ENCODE assay signal across 8 cellular contexts in the genomic region with DNA sequence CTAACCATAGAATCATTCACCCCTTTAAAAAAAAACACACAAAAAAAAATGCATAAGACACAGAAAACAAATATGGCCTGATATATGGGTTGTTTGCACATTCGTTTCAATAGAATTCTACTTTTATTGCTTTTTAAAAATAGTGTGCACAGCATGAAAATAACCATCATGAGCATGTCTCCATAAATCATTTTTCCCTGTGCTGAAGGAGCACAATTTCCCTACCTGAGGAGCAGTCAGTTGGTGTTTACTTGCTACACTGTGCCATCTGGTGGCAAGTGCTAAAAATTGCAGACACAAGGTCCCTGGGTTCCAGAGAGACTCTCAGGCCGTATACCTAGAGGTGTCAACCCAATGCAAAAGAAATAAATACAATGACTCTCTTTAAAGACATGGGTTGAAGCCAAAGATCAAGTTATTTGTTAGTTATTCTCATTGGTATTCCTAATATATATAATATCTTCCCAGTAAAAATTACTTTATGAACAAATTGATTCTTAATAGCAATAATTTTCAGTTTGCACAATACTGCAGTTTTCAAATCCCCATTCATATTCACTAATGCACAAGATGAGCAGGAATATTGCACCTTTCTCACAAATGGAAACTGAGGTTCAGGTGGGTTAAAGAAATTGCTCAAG.
DNase-seq lines count a peak whose midpoint lies in the region; ATAC-seq and TF ChIP-seq lines count a peak whose summit lies in the region.

No MANE protein-coding gene starts in this region.

- CTCF ChIA-PET in activated CD8-positive, alpha-beta T cell treated with anti-CD3 and anti-CD28 coated beads, Interleukin-2, amount 10 ng/mL, durations not matched to agents 7 days and 5 days (lab: Charles Lee) = interaction anchor here (0.8 to 0.9 kb wide), 2 partner anchors 1243 to 1329 kb away, joined by 3 to 4 read pairs; no protein-coding TSS in a partner anchor

- intact Hi-C loops in activated T-helper 2 cell treated with anti-CD3 and anti-CD28 coated beads, Interferon-gamma antibody, Interleukin-2, Interleukin-4, amounts not matched to agents 10 μg/mL and 5 μg/mL and 100 μg/mL, durations not matched to agents 14 hours and 24 hours and 36 hours (cut with micrococcal nuclease) = no loop called here

- POLR2A ChIA-PET in activated CD8-positive, alpha-beta T cell treated with anti-CD3 and anti-CD28 coated beads, Interleukin-2, amount 10 ng/mL, durations not matched to agents 7 days and 5 days (lab: Charles Lee) = no interaction called here

- DNase-seq in CD1c-positive myeloid dendritic cell (ENCODE audit: extremely low spot score) (peak; percentile 11), GM13977 (ENCODE audit: low spot score) (peak; percentile 1), NCI-H1048 (lab: John Stamatoyannopoulos, UW) (peak; percentile 62), islet precursor cell (peak; percentile 65), NCI-H345 (lab: John Stamatoyannopoulos, UW) (no peak)
- DNase-seq in activated CD8-positive, alpha-beta T cell treated with anti-CD3 and anti-CD28 coated beads, Interleukin-2, amount 10 ng/mL, durations not matched to agents 7 days and 5 days = peak; percentile 31
- DNase-seq in activated T-helper 2 cell treated with anti-CD3 and anti-CD28 coated beads, Interferon-gamma antibody, Interleukin-2, Interleukin-4, amounts not matched to agents 10 μg/mL and 5 μg/mL and 100 μg/mL, durations not matched to agents 14 hours and 24 hours and 36 hours (ENCODE audit: low spot score) = no peak

- no peaks in the 10 kb centered on the region for H3K4me1 Mint-ChIP-seq in activated CD8-positive, alpha-beta T cell treated with anti-CD3 and anti-CD28 coated beads, Interleukin-2, amount 10 ng/mL, durations not matched to agents 7 days and 5 days (ENCODE audit: low read depth)
- no peaks in the 10 kb centered on the region for H3K4me1 Mint-ChIP-seq in activated T-helper 2 cell treated with anti-CD3 and anti-CD28 coated beads, Interferon-gamma antibody, Interleukin-2, Interleukin-4, amounts not matched to agents 10 μg/mL and 5 μg/mL and 100 μg/mL, durations not matched to agents 14 hours and 24 hours and 36 hours (ENCODE audit: low read depth)

- no peaks in the 10 kb centered on the region for H3K27me3 Mint-ChIP-seq in activated CD8-positive, alpha-beta T cell treated with anti-CD3 and anti-CD28 coated beads, Interleukin-2, amount 10 ng/mL, durations not matched to agents 7 days and 5 days (ENCODE audit: low read depth)
- no peaks in the 10 kb centered on the region for H3K27me3 Mint-ChIP-seq in activated T-helper 2 cell treated with anti-CD3 and anti-CD28 coated beads, Interferon-gamma antibody, Interleukin-2, Interleukin-4, amounts not matched to agents 10 μg/mL and 5 μg/mL and 100 μg/mL, durations not matched to agents 14 hours and 24 hours and 36 hours (ENCODE audit: low read depth)

- no peak overlapping the region for H3K27ac Mint-ChIP-seq in activated CD8-positive, alpha-beta T cell treated with anti-CD3 and anti-CD28 coated beads, Interleukin-2, amount 10 ng/mL, durations not matched to agents 7 days and 5 days
- H3K27ac Mint-ChIP-seq in activated T-helper 2 cell treated with anti-CD3 and anti-CD28 coated beads, Interferon-gamma antibody, Interleukin-2, Interleukin-4, amounts not matched to agents 10 μg/mL and 5 μg/mL and 100 μg/mL, durations not matched to agents 14 hours and 24 hours and 36 hours = no peak overlapping the region

- peak; percentile 84 for ATAC-seq in HG02642 (IDR thresholded peaks at IDR 0.05; ENCODE audit: poor library complexity, unreplicated experiment)
- ATAC-seq in activated CD8-positive, alpha-beta T cell treated with anti-CD3 and anti-CD28 coated beads, Interleukin-2, amount 10 ng/mL, durations not matched to agents 7 days and 5 days = no peak

- TF ChIP-seq CTCF in GM13977 (IDR thresholded peaks at IDR 0.05; ENCODE audit: extremely low read depth, insufficient read depth, missing control alignments) = peak; percentile 72

- H3K9me3 Mint-ChIP-seq in activated CD8-positive, alpha-beta T cell treated with anti-CD3 and anti-CD28 coated beads, Interleukin-2, amount 10 ng/mL, durations not matched to agents 7 days and 5 days (ENCODE audit: insufficient read depth) = no peaks in the 10 kb centered on the region
- H3K9me3 Mint-ChIP-seq in activated T-helper 2 cell treated with anti-CD3 and anti-CD28 coated beads, Interferon-gamma antibody, Interleukin-2, Interleukin-4, amounts not matched to agents 10 μg/mL and 5 μg/mL and 100 μg/mL, durations not matched to agents 14 hours and 24 hours and 36 hours = no peaks in the 10 kb centered on the region

- no peak overlapping the region for H3K4me3 Mint-ChIP-seq in activated CD8-positive, alpha-beta T cell treated with anti-CD3 and anti-CD28 coated beads, Interleukin-2, amount 10 ng/mL, durations not matched to agents 7 days and 5 days
- no peak overlapping the region for H3K4me3 Mint-ChIP-seq in activated T-helper 2 cell treated with anti-CD3 and anti-CD28 coated beads, Interferon-gamma antibody, Interleukin-2, Interleukin-4, amounts not matched to agents 10 μg/mL and 5 μg/mL and 100 μg/mL, durations not matched to agents 14 hours and 24 hours and 36 hours (ENCODE audit: low read depth)

- H3K36me3 Mint-ChIP-seq in activated CD8-positive, alpha-beta T cell treated with anti-CD3 and anti-CD28 coated beads, Interleukin-2, amount 10 ng/mL, durations not matched to agents 7 days and 5 days (ENCODE audit: low read depth) = no peaks in the 10 kb centered on the region
- no peaks in the 10 kb centered on the region for H3K36me3 Mint-ChIP-seq in activated T-helper 2 cell treated with anti-CD3 and anti-CD28 coated beads, Interferon-gamma antibody, Interleukin-2, Interleukin-4, amounts not matched to agents 10 μg/mL and 5 μg/mL and 100 μg/mL, durations not matched to agents 14 hours and 24 hours and 36 hours (ENCODE audit: low read depth)

- in situ Hi-C loops in GM13977 (cut with MboI; ENCODE audit: low pct_unique_long_range_greater_than_20kb, low sequenced_read_pairs, unreplicated experiment) = no loop called here

Comparison
In these comparisons a context has a peak if more than half of its experiments do, and no peak if none do; other contexts are left out.
1. DNase-seq: peak in CD1c-positive myeloid dendritic cell (single experiment), GM13977 (single experiment), NCI-H1048 (single experiment), activated CD8-positive, alpha-beta T cell treated with anti-CD3 and anti-CD28 coated beads, Interleukin-2, amount 10 ng/mL, durations not matched to agents 7 days and 5 days (single experiment) and islet precursor cell (single experiment); none in activated T-helper 2 cell treated with anti-CD3 and anti-CD28 coated beads, Interferon-gamma antibody, Interleukin-2, Interleukin-4, amounts not matched to agents 10 μg/mL and 5 μg/mL and 100 μg/mL, durations not matched to agents 14 hours and 24 hours and 36 hours (single experiment) and NCI-H345 (single experiment).